Comparison of ENCODE assay signal across 8 cellular contexts in genomic region chr9:38066167-38066906, GRCh38. TPM values are rescaled to one million over a fixed set of nuclear protein-coding genes. Genes with fewer than 3 reads are reported as not detected.
DNase-seq lines count a peak whose midpoint lies in the region; ATAC-seq and TF ChIP-seq lines count a peak whose summit lies in the region.

No MANE protein-coding gene starts in this region.

- H3K27ac ChIP-seq in thoracic aorta: peak overlapping the region; percentile 88 to 92

- H3K4me1 Mint-ChIP-seq in activated CD4-positive, alpha-beta T cell treated with anti-CD3 and anti-CD28 coated beads for 36 hours: peaks cover 15% of the 10 kb centered on the region
- peaks cover 23% of the 10 kb centered on the region for H3K4me1 Mint-ChIP-seq in activated T-helper 1 cell treated with anti-CD3 and anti-CD28 coated beads, Interleukin-12 subunit alpha, Interleukin-12 subunit beta, Interleukin-2, Interleukin-4 antibody, amounts not matched to agents 30 ng/mL and 10 ng/mL and 1 ng/mL, durations not matched to agents 14 hours and 24 hours and 36 hours (ENCODE audit: low read depth)
- peaks cover 25 to 29% of the 10 kb centered on the region in 2 donors for H3K4me1 Mint-ChIP-seq in immature natural killer cell

- intact Hi-C loops in activated CD4-positive, alpha-beta T cell treated with anti-CD3 and anti-CD28 coated beads for 36 hours (cut with DNase I, micrococcal nuclease): loop anchor here in 1 of 2 experiments (2.0 to 5.0 kb wide), 6 partner anchors 20 to 1029 kb away; partner anchors contain the start of genes DCAF10, POLR1E and TOMM5
- intact Hi-C loops in activated T-helper 1 cell treated with anti-CD3 and anti-CD28 coated beads, Interleukin-12 subunit alpha, Interleukin-12 subunit beta, Interleukin-2, Interleukin-4 antibody, amounts not matched to agents 30 ng/mL and 10 ng/mL and 1 ng/mL, durations not matched to agents 14 hours and 24 hours and 36 hours (cut with micrococcal nuclease): loop anchor here (5.0 to 10.0 kb wide), 4 partner anchors 39 to 482 kb away; no protein-coding TSS in a partner anchor

- peak overlapping the region; percentile 88 for H3K4me3 ChIP-seq in thoracic aorta

- no peak overlapping the region for H3K27ac Mint-ChIP-seq in activated CD4-positive, alpha-beta T cell treated with anti-CD3 and anti-CD28 coated beads for 36 hours
- no peak overlapping the region for H3K27ac Mint-ChIP-seq in activated T-helper 1 cell treated with anti-CD3 and anti-CD28 coated beads, Interleukin-12 subunit alpha, Interleukin-12 subunit beta, Interleukin-2, Interleukin-4 antibody, amounts not matched to agents 30 ng/mL and 10 ng/mL and 1 ng/mL, durations not matched to agents 14 hours and 24 hours and 36 hours
- no peak overlapping the region for H3K27ac Mint-ChIP-seq in immature natural killer cell

- H3K27me3 ChIP-seq in thoracic aorta (replicated peaks; ENCODE audit: insufficient read depth): no peaks in the 10 kb centered on the region

- H3K9me3 ChIP-seq in thoracic aorta: no peaks in the 10 kb centered on the region

- no peak for TF ChIP-seq POLR2A in erythroblast (IDR thresholded peaks at IDR 0.05; ENCODE audit: low read length)

- peaks cover 14 to 52% of the 10 kb centered on the region in 2 donors for H3K4me1 ChIP-seq in thoracic aorta (ENCODE audit: control insufficient read depth in 1 of 2, low read depth in 2 of 2)

- CTCF ChIA-PET in activated CD4-positive, alpha-beta T cell treated with anti-CD3 and anti-CD28 coated beads for 36 hours (lab: Charles Lee): interaction anchor here (1.4 kb wide), 1 partner anchor 21 kb away, joined by 5 read pairs; no protein-coding TSS in a partner anchor

- peak overlapping the region; percentile 69 for H3K4me3 Mint-ChIP-seq in activated CD4-positive, alpha-beta T cell treated with anti-CD3 and anti-CD28 coated beads for 36 hours
- H3K4me3 Mint-ChIP-seq in activated T-helper 1 cell treated with anti-CD3 and anti-CD28 coated beads, Interleukin-12 subunit alpha, Interleukin-12 subunit beta, Interleukin-2, Interleukin-4 antibody, amounts not matched to agents 30 ng/mL and 10 ng/mL and 1 ng/mL, durations not matched to agents 14 hours and 24 hours and 36 hours: peak overlapping the region; percentile 82
- H3K4me3 Mint-ChIP-seq in immature natural killer cell: peak overlapping the region in 4 of 5 donors; percentile 82 to 92 (median 84)

- no peak for DNase-seq in activated CD4-positive, alpha-beta T cell treated with anti-CD3 and anti-CD28 coated beads for 36 hours
- DNase-seq in activated CD4-positive, alpha-beta T cell treated with anti-CD3 and anti-CD28 coated beads for 4 hours: no peak
- DNase-seq in activated T-helper 1 cell treated with anti-CD3 and anti-CD28 coated beads, Interleukin-12 subunit alpha, Interleukin-12 subunit beta, Interleukin-2, Interleukin-4 antibody, amounts not matched to agents 30 ng/mL and 10 ng/mL and 1 ng/mL, durations not matched to agents 14 hours and 24 hours and 36 hours (ENCODE audit: low spot score): no peak
- no peak for DNase-seq in immature natural killer cell
- DNase-seq in thoracic aorta (ENCODE audit: low spot score): no peak
- no peak for DNase-seq in GM19240 (ENCODE audit: insufficient read length, low spot score)
- DNase-seq in erythroblast (lab: John Stamatoyannopoulos, UW): no peak
- no peak for DNase-seq in DMS114 treated with DMSO at 0.1 percent for 48 hours (lab: John Stamatoyannopoulos, UW; ENCODE audit: unreplicated experiment)

- no peak for ATAC-seq in activated CD4-positive, alpha-beta T cell treated with anti-CD3 and anti-CD28 coated beads for 36 hours
- no peak for ATAC-seq in thoracic aorta (ENCODE audit: insufficient number of reproducible peaks, low FRiP score, low read depth)

- peaks cover 7% of the 10 kb centered on the region for H3K27me3 Mint-ChIP-seq in activated CD4-positive, alpha-beta T cell treated with anti-CD3 and anti-CD28 coated beads for 36 hours
- H3K27me3 Mint-ChIP-seq in activated T-helper 1 cell treated with anti-CD3 and anti-CD28 coated beads, Interleukin-12 subunit alpha, Interleukin-12 subunit beta, Interleukin-2, Interleukin-4 antibody, amounts not matched to agents 30 ng/mL and 10 ng/mL and 1 ng/mL, durations not matched to agents 14 hours and 24 hours and 36 hours (ENCODE audit: insufficient read depth): peaks cover 34% of the 10 kb centered on the region
- peaks cover 2 to 21% (median 8%) of the 10 kb centered on the region in 3 donors for H3K27me3 Mint-ChIP-seq in immature natural killer cell (ENCODE audit: low read depth in 3 of 3)

- H3K9me3 Mint-ChIP-seq in activated CD4-positive, alpha-beta T cell treated with anti-CD3 and anti-CD28 coated beads for 36 hours (ENCODE audit: low read depth): no peaks in the 10 kb centered on the region
- H3K9me3 Mint-ChIP-seq in activated T-helper 1 cell treated with anti-CD3 and anti-CD28 coated beads, Interleukin-12 subunit alpha, Interleukin-12 subunit beta, Interleukin-2, Interleukin-4 antibody, amounts not matched to agents 30 ng/mL and 10 ng/mL and 1 ng/mL, durations not matched to agents 14 hours and 24 hours and 36 hours: no peaks in the 10 kb centered on the region
- no peaks in the 10 kb centered on the region for H3K9me3 Mint-ChIP-seq in immature natural killer cell

- peak; percentile 7 for TF ChIP-seq CTCF in thoracic aorta (IDR thresholded peaks at IDR 0.05)

- H3K36me3 ChIP-seq in thoracic aorta: no peaks in the 10 kb centered on the region

- no peaks in the 10 kb centered on the region for H3K36me3 Mint-ChIP-seq in activated CD4-positive, alpha-beta T cell treated with anti-CD3 and anti-CD28 coated beads for 36 hours (ENCODE audit: low read depth)
- H3K36me3 Mint-ChIP-seq in activated T-helper 1 cell treated with anti-CD3 and anti-CD28 coated beads, Interleukin-12 subunit alpha, Interleukin-12 subunit beta, Interleukin-2, Interleukin-4 antibody, amounts not matched to agents 30 ng/mL and 10 ng/mL and 1 ng/mL, durations not matched to agents 14 hours and 24 hours and 36 hours (ENCODE audit: low read depth): peaks cover 2% of the 10 kb centered on the region
- H3K36me3 Mint-ChIP-seq in immature natural killer cell: no peaks in the 10 kb centered on the region

- POLR2A ChIA-PET in activated CD4-positive, alpha-beta T cell treated with anti-CD3 and anti-CD28 coated beads for 36 hours (lab: Charles Lee): interaction anchor here (0.7 kb wide), 1 partner anchor 162 kb away, joined by 3 read pairs; no protein-coding TSS in a partner anchor

RNA-seq across cellular contexts. Expression of gene SHB, which starts 2.7 kb away (rescaled TPM):
- total RNA-seq in activated CD4-positive, alpha-beta T cell treated with anti-CD3 and anti-CD28 coated beads for 36 hours: 1 to 10 TPM; 1.2 to 1.3 TPM
- 1.2 and 1.7 TPM in 2 replicates for total RNA-seq in activated T-helper 1 cell treated with anti-CD3 and anti-CD28 coated beads, Interleukin-12 subunit alpha, Interleukin-12 subunit beta, Interleukin-2, Interleukin-4 antibody, amounts not matched to agents 30 ng/mL and 10 ng/mL and 1 ng/mL, durations not matched to agents 14 hours and 24 hours and 36 hours
- polyA plus RNA-seq in immature natural killer cell: under 1 TPM; 0.39 to 0.70 (median 0.57) TPM
- total RNA-seq in thoracic aorta: 10 to 100 TPM; 41.7 to 57.9 TPM

Comparison
In these comparisons a context has a peak if more than half of its experiments do, and no peak if none do; other contexts are left out.
1. RNA of gene SHB, which starts 2.7 kb away (total RNA-seq): 41.7 to 57.9 TPM in thoracic aorta; 1.2 to 1.7 TPM in activated T-helper 1 cell treated with anti-CD3 and anti-CD28 coated beads, Interleukin-12 subunit alpha, Interleukin-12 subunit beta, Interleukin-2, Interleukin-4 antibody, amounts not matched to agents 30 ng/mL and 10 ng/mL and 1 ng/mL, durations not matched to agents 14 hours and 24 hours and 36 hours and 1.2 to 1.3 TPM in activated CD4-positive, alpha-beta T cell treated with anti-CD3 and anti-CD28 coated beads for 36 hours; every median in the first group is over 10 times any median in the second.
2. Peak in every context shown above with its lines, with median percentiles within 50 percentile points of each other: H3K4me3 Mint-ChIP-seq.